20 cellular contexts compared by ENCODE assay signal in genomic region chr1:4227986-4228385, GRCh38.
"Had no signal": no experiment of that assay in that cellular context is flagged by ENCODE, and none has a peak within 500 bp of the region (broad histone marks: within the 10 kb centered on the region; RNA-seq: fewer than 3 reads in every experiment).

No MANE protein-coding gene starts in this region.

- H3K9me3 Mint-ChIP-seq: activated naive CD4-positive, alpha-beta T cell treated with anti-CD3 and anti-CD28 coated beads for 36 hours; activated T-cell treated with anti-CD3 and anti-CD28 coated beads, Interleukin-2, amount 50 U/mL, for 4 hours; central memory CD8-positive, alpha-beta T cell; stimulated activated naive CD8-positive, alpha-beta T cell treated with anti-CD3 and anti-CD28 coated beads, Interleukin-15, Interleukin-2, amounts not matched to agents 100 ng/mL and 50 ng/mL, for 24 hours had no signal

- H3K36me3 ChIP-seq: brain microvascular endothelial cell, colonic mucosa, lower lobe of right lung, prostate gland, transverse colon, vagina had no signal

- H3K9me3 ChIP-seq: colonic mucosa, lower lobe of right lung, prostate gland, transverse colon, vagina had no signal

- H3K27me3 ChIP-seq: brain microvascular endothelial cell, colonic mucosa, foreskin keratinocyte, transverse colon, vagina had no signal

- H3K4me3 Mint-ChIP-seq: activated naive CD4-positive, alpha-beta T cell treated with anti-CD3 and anti-CD28 coated beads for 36 hours; activated T-cell treated with anti-CD3 and anti-CD28 coated beads, Interleukin-2, amount 50 U/mL, for 4 hours; central memory CD8-positive, alpha-beta T cell; endodermal cell; nephron progenitor cell; stimulated activated naive CD8-positive, alpha-beta T cell treated with anti-CD3 and anti-CD28 coated beads, Interleukin-15, Interleukin-2, amounts not matched to agents 100 ng/mL and 50 ng/mL, for 24 hours had no signal

- H3K27ac Mint-ChIP-seq: activated naive CD4-positive, alpha-beta T cell treated with anti-CD3 and anti-CD28 coated beads for 36 hours; endodermal cell; nephron progenitor cell; stimulated activated naive CD8-positive, alpha-beta T cell treated with anti-CD3 and anti-CD28 coated beads, Interleukin-15, Interleukin-2, amounts not matched to agents 100 ng/mL and 50 ng/mL, for 24 hours had no signal

- ATAC-seq: activated T-cell treated with anti-CD3 and anti-CD28 coated beads, Interleukin-2, amount 50 U/mL, for 4 hours; foreskin keratinocyte; lower lobe of right lung; right cardiac atrium had no signal

- H3K27me3 Mint-ChIP-seq: stimulated activated naive CD8-positive, alpha-beta T cell treated with anti-CD3 and anti-CD28 coated beads, Interleukin-15, Interleukin-2, amounts not matched to agents 100 ng/mL and 50 ng/mL, for 24 hours had no signal

- DNase-seq: activated CD4-positive, alpha-beta T cell treated with anti-CD3 and anti-CD28 coated beads, Interleukin-2, amount 50 U/mL, for 1 hour; activated CD8-positive, alpha-beta memory T cell treated with anti-CD3 and anti-CD28 coated beads, Interleukin-2, amount 50 U/mL, for 4 hours; activated naive CD4-positive, alpha-beta T cell treated with anti-CD3 and anti-CD28 coated beads for 36 hours; activated T-cell treated with anti-CD3 and anti-CD28 coated beads, Interleukin-2, amount 50 U/mL, for 4 hours; brain microvascular endothelial cell; colonic mucosa; endodermal cell; foreskin keratinocyte; hippocampal formation; lower lobe of right lung; midbrain; nephron progenitor cell; right cardiac atrium; transverse colon had no signal

- H3K4me3 ChIP-seq: colonic mucosa, lower lobe of right lung, prostate gland, skin epidermis, transverse colon, vagina had no signal

- H3K27ac ChIP-seq: brain microvascular endothelial cell, colonic mucosa, epithelial cell of prostate, foreskin keratinocyte, lower lobe of right lung, prostate gland, skin epidermis, transverse colon, vagina had no signal

- H3K4me1 Mint-ChIP-seq: central memory CD8-positive, alpha-beta T cell; endodermal cell had no signal

- H3K4me1 ChIP-seq: colonic mucosa, foreskin keratinocyte, lower lobe of right lung, prostate gland, transverse colon, vagina had no signal
